In the genomic region with DNA sequence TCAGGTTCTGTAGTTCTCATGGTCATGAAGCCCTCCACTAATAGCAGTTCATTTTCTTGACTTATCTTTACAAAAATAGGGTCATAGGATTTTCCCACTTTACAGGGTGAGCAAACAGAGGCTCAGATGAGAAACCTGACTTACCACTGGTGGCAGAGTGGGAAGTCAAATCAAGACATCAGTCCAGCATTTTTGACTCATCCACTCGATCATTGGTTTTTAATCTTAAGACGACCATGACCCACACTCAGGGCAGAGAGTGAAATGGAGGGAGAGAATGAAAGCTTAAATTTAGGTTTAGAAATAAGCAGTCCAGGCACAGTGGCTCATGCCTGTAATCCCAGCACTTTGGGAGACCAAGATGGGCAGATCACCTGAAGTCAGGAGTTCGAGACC, we compare ENCODE assay signal across 16 cellular contexts. TPM values are rescaled to one million over a fixed set of nuclear protein-coding genes. Genes with fewer than 3 reads are reported as not detected.
DNase-seq lines count a peak whose midpoint lies in the region; ATAC-seq and TF ChIP-seq lines count a peak whose summit lies in the region.
"Had no signal": no experiment of that assay in that cellular context is flagged by ENCODE, and none has a peak within 500 bp of the region (broad histone marks: within the 10 kb centered on the region; RNA-seq: fewer than 3 reads in every experiment).

No MANE protein-coding gene starts in this region.

- peak overlapping the region; percentile 8 for H3K27ac ChIP-seq in CD4-positive, alpha-beta T cell (ENCODE audit: low read depth, low read length)
- peak overlapping the region; percentile 53 for H3K27ac ChIP-seq in DND-41 (ENCODE audit: low read length)
- H3K27ac ChIP-seq in aorta (ENCODE audit: low read depth in 1 of 2, low read length in 2 of 2) = no peak overlapping the region
- H3K27ac ChIP-seq: hepatocyte, thyroid gland had no signal

- no peaks in the 10 kb centered on the region for H3K36me3 Mint-ChIP-seq in CD4-positive, alpha-beta T cell (ENCODE audit: low read depth)
- peaks cover 0 to 4% (median 0%) of the 10 kb centered on the region in 3 donors for H3K36me3 Mint-ChIP-seq in naive thymus-derived CD8-positive, alpha-beta T cell

- H3K9ac ChIP-seq in DND-41 (ENCODE audit: low read depth, low read length) = no peak overlapping the region

- no peak for DNase-seq in CD4-positive, alpha-beta T cell
- DNase-seq in DND-41 (no peak), aorta (no peak)
- DNase-seq in activated CD8-positive, alpha-beta memory T cell treated with anti-CD3 and anti-CD28 coated beads, Interleukin-2, amount 50 U/mL, for 48 hours = peak; percentile 39
- DNase-seq in naive thymus-derived CD8-positive, alpha-beta T cell = no peak
- DNase-seq: BE2C, caudate nucleus, NCI-H1694, NCI-H446 treated with DMSO at 0.1 percent for 48 hours, nucleus accumbens, right cardiac atrium, Right ventricle myocardium superior had no signal

- peaks cover 4% of the 10 kb centered on the region for H3K9me3 Mint-ChIP-seq in CD4-positive, alpha-beta T cell
- H3K9me3 Mint-ChIP-seq in naive thymus-derived CD8-positive, alpha-beta T cell = peaks cover 0 to 24% (median 0%) of the 10 kb centered on the region in 9 donors

- intact Hi-C loops in CD4-positive, alpha-beta T cell (cut with DNase I, micrococcal nuclease) = loop anchor here (1.0 to 5.0 kb wide), 3 partner anchors 41 to 164 kb away; partner anchors contain the start of gene RTL6 (in 2 of the 2)
- intact Hi-C loops in aorta (cut with DNase I) = no loop called here

- no peaks in the 10 kb centered on the region for H3K27me3 Mint-ChIP-seq in CD4-positive, alpha-beta T cell
- H3K27me3 Mint-ChIP-seq in naive thymus-derived CD8-positive, alpha-beta T cell = peaks cover 0 to 3% (median 0%) of the 10 kb centered on the region in 5 donors

- H3K36me3 ChIP-seq in DND-41 (ENCODE audit: insufficient read depth, low read length) (no peaks in the 10 kb centered on the region), aorta (ENCODE audit: control insufficient read depth in 1 of 2, insufficient read depth in 2 of 2, low read length in 1 of 2) (no peaks in the 10 kb centered on the region)
- H3K36me3 ChIP-seq: BE2C, thyroid gland had no signal

- H3K4me3 Mint-ChIP-seq in CD4-positive, alpha-beta T cell = peak overlapping the region; percentile 47
- H3K4me3 Mint-ChIP-seq in naive thymus-derived CD8-positive, alpha-beta T cell = peak overlapping the region in 7 of 10 donors; percentile 22 to 82 (median 76)

- H3K4me1 Mint-ChIP-seq in CD4-positive, alpha-beta T cell (ENCODE audit: low read depth) = peaks cover 32% of the 10 kb centered on the region
- peaks cover 18 to 42% (median 30%) of the 10 kb centered on the region in 4 donors for H3K4me1 Mint-ChIP-seq in naive thymus-derived CD8-positive, alpha-beta T cell

- no peak overlapping the region for H2AFZ ChIP-seq in DND-41 (ENCODE audit: low read depth, low read length)
- H2AFZ ChIP-seq: hepatocyte had no signal

- no peaks in the 10 kb centered on the region for H4K20me1 ChIP-seq in DND-41 (ENCODE audit: insufficient read depth, low read length)

- TF ChIP-seq CTCF in CD4-positive, alpha-beta T cell (IDR thresholded peaks at IDR 0.05) = no peak
- TF ChIP-seq CTCF in DND-41 (IDR thresholded peaks at IDR 0.05; ENCODE audit: borderline replicate concordance, extremely low read depth, low read length, poor library complexity, severe bottlenecking) = no peak

- ATAC-seq in CD4-positive, alpha-beta T cell (ENCODE audit: poor library complexity) = no peak
- ATAC-seq in DND-41 (ENCODE audit: insufficient read depth, low read depth) (no peak), HG02981 (IDR thresholded peaks at IDR 0.05; ENCODE audit: unreplicated experiment) (no peak), aorta (ENCODE audit: low FRiP score) (no peak), GM21737 (IDR thresholded peaks at IDR 0.05; ENCODE audit: unreplicated experiment) (no peak)
- ATAC-seq in naive thymus-derived CD8-positive, alpha-beta T cell = no peak
- ATAC-seq: right cardiac atrium had no signal

- no peak overlapping the region for H3K4me3 ChIP-seq in DND-41 (ENCODE audit: low read depth in 1 of 2, low read length in 2 of 2)
- no peak overlapping the region for H3K4me3 ChIP-seq in aorta (ENCODE audit: low read length in 2 of 2)
- H3K4me3 ChIP-seq: hepatocyte, thyroid gland had no signal

- CTCF ChIA-PET in CD4-positive, alpha-beta T cell (lab: Charles Lee) = no interaction called here

- H3K4me1 ChIP-seq in DND-41 (ENCODE audit: insufficient read depth, low read length) = peaks cover 18% of the 10 kb centered on the region
- H3K4me1 ChIP-seq in aorta (ENCODE audit: control insufficient read depth in 1 of 2, insufficient read depth in 2 of 2, low read length in 2 of 2) = no peaks in the 10 kb centered on the region
- H3K4me1 ChIP-seq: thyroid gland had no signal

- H3K27ac Mint-ChIP-seq in CD4-positive, alpha-beta T cell = peak overlapping the region; percentile 94
- H3K27ac Mint-ChIP-seq in naive thymus-derived CD8-positive, alpha-beta T cell = peak overlapping the region in 9 of 10 donors; percentile 1 to 96 (median 81)

- no peaks in the 10 kb centered on the region for H3K79me2 ChIP-seq in DND-41 (ENCODE audit: insufficient read depth, low read length)
- H3K79me2 ChIP-seq: hepatocyte had no signal

- H3K27me3 ChIP-seq in CD4-positive, alpha-beta T cell (ENCODE audit: control insufficient read depth, insufficient read depth, low read length) = no peaks in the 10 kb centered on the region
- no peaks in the 10 kb centered on the region for H3K27me3 ChIP-seq in DND-41 (ENCODE audit: insufficient read depth, low read length, poor library complexity)
- H3K27me3 ChIP-seq in aorta (ENCODE audit: control insufficient read depth in 1 of 2, insufficient read depth in 2 of 2, low read length in 1 of 2) = no peaks in the 10 kb centered on the region
- H3K27me3 ChIP-seq: BE2C, hepatocyte, thyroid gland had no signal

- H3K4me2 ChIP-seq in DND-41 (ENCODE audit: insufficient read depth, low read length) = no peak overlapping the region
- H3K4me2 ChIP-seq: hepatocyte had no signal

- 89 to 94% methylated on average over 3 of the region's 3 CpGs for WGBS in aorta, 2 donors

- POLR2A ChIA-PET in CD4-positive, alpha-beta T cell (lab: Charles Lee) = interaction anchor here (0.6 to 1.2 kb wide), 3 partner anchors 36 to 275 kb away, joined by 3 read pairs; partner anchors contain the start of gene PARVG
- POLR2A ChIA-PET in naive thymus-derived CD8-positive, alpha-beta T cell (lab: Charles Lee) = no interaction called here

- H3K9me3 ChIP-seq in CD4-positive, alpha-beta T cell (ENCODE audit: control insufficient read depth, low read length) = no peaks in the 10 kb centered on the region
- H3K9me3 ChIP-seq in DND-41 (ENCODE audit: insufficient read depth, low read length, severe bottlenecking) (no peaks in the 10 kb centered on the region), aorta (ENCODE audit: control insufficient read depth, low read length) (no peaks in the 10 kb centered on the region)
- H3K9me3 ChIP-seq: BE2C, thyroid gland had no signal

RNA-seq across cellular contexts. Expression of gene RTL6, which starts 42.1 kb away (rescaled TPM):
- total RNA-seq in CD4-positive, alpha-beta T cell = 10 to 100 TPM; 18.1 to 18.5 TPM
- 10 to 100 TPM; 15.7 to 16.7 TPM for total RNA-seq in naive thymus-derived CD8-positive, alpha-beta T cell
- polyA plus RNA-seq in naive thymus-derived CD8-positive, alpha-beta T cell = 1 to 10 TPM; 3.9 to 8.7 (median 7.2) TPM
- 10 to 100 TPM; 15.3 to 17.0 TPM for total RNA-seq in aorta
- polyA plus RNA-seq in aorta = 1 to 10 TPM; 7.5 to 8.4 TPM

Comparison
In these comparisons a context has a peak if more than half of its experiments do, and no peak if none do; other contexts are left out.
1. H3K27ac ChIP-seq: peak in CD4-positive, alpha-beta T cell (single experiment) and DND-41 (single experiment); none in aorta (0 of 2).
2. intact Hi-C loops: an anchor here in CD4-positive, alpha-beta T cell (1.0 to 5.0 kb wide); none called in aorta.